ENCODE assay signal across 8 cellular contexts in genomic region chr6:12605888-12606345, GRCh38.
DNase-seq lines count a peak whose midpoint lies in the region; TF ChIP-seq lines count a peak whose summit lies in the region.

No MANE protein-coding gene starts in this region.

- peaks cover 14% of the 10 kb centered on the region for H3K4me1 ChIP-seq in HEK293 (ENCODE audit: control insufficient read depth, insufficient read depth, low read length)
- peaks cover 0 to 7% (median 2%) of the 10 kb centered on the region in 4 donors for H3K4me1 ChIP-seq in liver (ENCODE audit: control insufficient read depth in 4 of 4, insufficient read depth in 4 of 4, low read length in 3 of 4)

- WGBS in liver: 37% methylated on average over 7 of the region's 7 CpGs

- POLR2A ChIA-PET in HEK293 (lab: Yijun Ruan, JAX): interaction anchor here (0.9 to 1.0 kb wide), 2 partner anchors 282 to 315 kb away, joined by 3 to 8 read pairs; partner anchors contain the start of gene EDN1

- DNase-seq in NK-92 treated with Interleukin-12 subunit alpha and Interleukin-12 subunit beta, amount 100 ng/mL, for 24 hours (lab: John Stamatoyannopoulos, UW): peak; percentile 4
- no peak for DNase-seq in NK-92 (lab: John Stamatoyannopoulos, UW; ENCODE audit: unreplicated experiment)
- peak; percentile 81 for DNase-seq in NB4 (ENCODE audit: low read depth)
- peak; percentile 72 for DNase-seq in SKM-1 treated with dmso at 0.1 percent for 144 hours (lab: John Stamatoyannopoulos, UW; ENCODE audit: unreplicated experiment)
- peak; percentile 8 for DNase-seq in central memory CD4-positive, alpha-beta T cell
- DNase-seq in stimulated activated CD8-positive, alpha-beta memory T cell treated with anti-CD3 and anti-CD28 coated beads, Interleukin-4, amount 100 ng/mL, for 48 hours: peak; percentile 53

- peak; percentile 94 to 97 for TF ChIP-seq RAD21 in liver (IDR thresholded peaks at IDR 0.05)

- H3K9me3 ChIP-seq in HEK293 (ENCODE audit: control insufficient read depth, insufficient read depth, low read depth, low read length) (no peaks in the 10 kb centered on the region), liver (ENCODE audit: control insufficient read depth in 4 of 4, low read length in 3 of 4) (no peaks in the 10 kb centered on the region)

- H3K27ac ChIP-seq in HEK293 (ENCODE audit: extremely low read depth, low read depth, low read length) (no peak overlapping the region), liver (ENCODE audit: low read depth in 1 of 2, low read length in 2 of 2) (no peak overlapping the region)

- no peaks in the 10 kb centered on the region for H3K27me3 ChIP-seq in liver (ENCODE audit: control insufficient read depth in 4 of 4, insufficient read depth in 4 of 4, low read length in 3 of 4)

- no peak overlapping the region for H3K9ac ChIP-seq in liver (ENCODE audit: low read depth in 1 of 2, low read length in 2 of 2)

- H3K36me3 ChIP-seq in HEK293 (ENCODE audit: control insufficient read depth in 2 of 2, insufficient read depth in 1 of 2, low read length in 2 of 2) (no peaks in the 10 kb centered on the region), liver (ENCODE audit: control insufficient read depth in 4 of 4, insufficient read depth in 3 of 4, low read depth in 1 of 4, low read length in 3 of 4) (no peaks in the 10 kb centered on the region)

- CTCF ChIA-PET in HEK293 (lab: Yijun Ruan, JAX): interaction anchor here (0.6 to 6.9 kb wide), 41 partner anchors 8 to 1502 kb away, joined by 3 to 82 read pairs (median 3); partner anchors contain the start of gene EDN1

- no peak for TF ChIP-seq POLR2A in NB4 (IDR thresholded peaks at IDR 0.05; ENCODE audit: extremely low read depth, insufficient read length)

- peak; percentile 55; the same call in 1 of the 2 replicates for TF ChIP-seq CTCF in HEK293 (tag by site-specific recombination; IDR thresholded peaks at IDR 0.05)
- peak; percentile 72 for TF ChIP-seq CTCF in NB4 (IDR thresholded peaks at IDR 0.05; ENCODE audit: low read depth, low read length)
- TF ChIP-seq CTCF in liver (IDR thresholded peaks at IDR 0.05; ENCODE audit: low read depth, low read length, missing input control): peak; percentile 75

- H3K4me3 ChIP-seq in HEK293 (ENCODE audit: low read depth, low read length): no peak overlapping the region
- H3K4me3 ChIP-seq in NB4 (ENCODE audit: low read depth, low read length): no peak overlapping the region
- no peak overlapping the region for H3K4me3 ChIP-seq in liver (ENCODE audit: low read depth in 1 of 3, low read length in 3 of 3)

TF ChIP-seq in HEK293, 187 proteins besides CTCF, POLR2A, EP300 and RAD21:
- peak; percentile 86 for TF ChIP-seq ZNF654 (tag by site-specific recombination; IDR thresholded peaks at IDR 0.05; ENCODE audit: low read depth)
- no peak for TF ChIP-seq ZNF488 (tag by site-specific recombination; IDR thresholded peaks at IDR 0.05)
- TF ChIP-seq KLF16 (tag by site-specific recombination; IDR thresholded peaks at IDR 0.05): no peak
- TF ChIP-seq ZBTB48 (tag by site-specific recombination; IDR thresholded peaks at IDR 0.05): peak; percentile 74; the same call in 1 of the 2 replicates
- 0 out of 2 replicates have a peak, but pooled peaks have one; percentile 20 for TF ChIP-seq SCRT2 (tag by site-specific recombination; IDR thresholded peaks at IDR 0.05)
- TF ChIP-seq ZBTB26 (tag by site-specific recombination; optimal IDR thresholded peaks at IDR 0.05): no peak

TF ChIP-seq in liver, 16 proteins besides CTCF, POLR2A, EP300 and RAD21:
- TF ChIP-seq SP1 (IDR thresholded peaks at IDR 0.05) (no peak), FOXA1 (IDR thresholded peaks at IDR 0.05) (no peak), HNF4G (IDR thresholded peaks at IDR 0.05) (no peak), MAX (IDR thresholded peaks at IDR 0.05) (no peak), ATF3 (IDR thresholded peaks at IDR 0.05) (no peak), JUND (IDR thresholded peaks at IDR 0.05) (no peak), HNF4A (conservative IDR thresholded peaks at IDR 0.05) (no peak), YY1 (IDR thresholded peaks at IDR 0.05) (no peak), EGR1 (IDR thresholded peaks at IDR 0.05; ENCODE audit: low read depth in 2 of 2) (no peak), REST (IDR thresholded peaks at IDR 0.05) (no peak), NR2F2 (IDR thresholded peaks at IDR 0.05) (no peak), ZBTB33 (IDR thresholded peaks at IDR 0.05) (no peak), TAF1 (conservative IDR thresholded peaks at IDR 0.05) (no peak), RXRA (IDR thresholded peaks at IDR 0.05) (no peak), FOXA2 (IDR thresholded peaks at IDR 0.05) (no peak)
